ENCODE assay signal across 1 cellular context in the genomic region with DNA sequence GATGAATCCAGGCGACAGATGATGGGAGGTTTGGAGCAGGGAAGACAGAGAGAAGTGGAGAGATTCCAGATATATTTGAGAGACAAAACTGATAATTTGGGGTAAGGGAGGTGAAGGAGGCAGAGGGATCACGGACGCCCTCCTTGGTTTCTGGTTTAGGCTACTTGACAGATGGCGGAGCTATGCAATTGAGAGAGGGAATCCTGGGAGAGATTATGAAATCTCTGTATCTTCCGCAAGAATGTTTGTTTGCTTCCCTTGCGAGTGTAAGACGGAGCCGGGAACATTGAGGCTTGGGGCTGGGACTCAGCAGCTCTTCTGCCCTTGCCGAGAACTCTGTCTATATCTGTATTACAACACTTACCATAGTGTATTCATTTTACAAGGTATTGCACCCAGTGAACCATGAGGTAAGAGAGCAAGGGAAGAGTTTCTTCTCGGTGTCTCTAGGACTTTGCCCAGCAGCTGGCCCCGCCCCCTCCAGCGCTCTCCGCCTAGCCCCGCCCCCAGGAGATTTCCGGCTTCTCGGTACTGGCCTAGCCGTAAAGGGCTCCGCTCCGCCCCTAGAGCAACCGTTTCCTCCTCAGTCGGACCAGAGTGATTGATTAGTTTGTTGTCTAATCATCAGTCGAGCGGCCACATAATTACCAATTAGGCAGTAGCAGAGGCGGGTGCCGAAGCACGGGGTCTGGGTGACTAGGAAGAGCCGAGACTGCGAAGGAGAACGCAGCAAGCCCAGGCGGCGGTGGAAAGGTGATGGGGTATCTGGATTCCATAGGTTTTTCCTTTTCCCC.
TF ChIP-seq lines count a peak whose summit lies in the region.

A gene with protein sequence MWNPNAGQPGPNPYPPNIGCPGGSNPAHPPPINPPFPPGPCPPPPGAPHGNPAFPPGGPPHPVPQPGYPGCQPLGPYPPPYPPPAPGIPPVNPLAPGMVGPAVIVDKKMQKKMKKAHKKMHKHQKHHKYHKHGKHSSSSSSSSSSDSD (plus strand): TSS at position 695 of the 794 bp plus-strand sequence. CDS start 981 bp downstream, outside the sequence.

TF ChIP-seq in K562, 482 proteins besides CTCF, POLR2A, EP300 and RAD21 (continued from another document and continues in another):
- TF ChIP-seq, protein P1, sequence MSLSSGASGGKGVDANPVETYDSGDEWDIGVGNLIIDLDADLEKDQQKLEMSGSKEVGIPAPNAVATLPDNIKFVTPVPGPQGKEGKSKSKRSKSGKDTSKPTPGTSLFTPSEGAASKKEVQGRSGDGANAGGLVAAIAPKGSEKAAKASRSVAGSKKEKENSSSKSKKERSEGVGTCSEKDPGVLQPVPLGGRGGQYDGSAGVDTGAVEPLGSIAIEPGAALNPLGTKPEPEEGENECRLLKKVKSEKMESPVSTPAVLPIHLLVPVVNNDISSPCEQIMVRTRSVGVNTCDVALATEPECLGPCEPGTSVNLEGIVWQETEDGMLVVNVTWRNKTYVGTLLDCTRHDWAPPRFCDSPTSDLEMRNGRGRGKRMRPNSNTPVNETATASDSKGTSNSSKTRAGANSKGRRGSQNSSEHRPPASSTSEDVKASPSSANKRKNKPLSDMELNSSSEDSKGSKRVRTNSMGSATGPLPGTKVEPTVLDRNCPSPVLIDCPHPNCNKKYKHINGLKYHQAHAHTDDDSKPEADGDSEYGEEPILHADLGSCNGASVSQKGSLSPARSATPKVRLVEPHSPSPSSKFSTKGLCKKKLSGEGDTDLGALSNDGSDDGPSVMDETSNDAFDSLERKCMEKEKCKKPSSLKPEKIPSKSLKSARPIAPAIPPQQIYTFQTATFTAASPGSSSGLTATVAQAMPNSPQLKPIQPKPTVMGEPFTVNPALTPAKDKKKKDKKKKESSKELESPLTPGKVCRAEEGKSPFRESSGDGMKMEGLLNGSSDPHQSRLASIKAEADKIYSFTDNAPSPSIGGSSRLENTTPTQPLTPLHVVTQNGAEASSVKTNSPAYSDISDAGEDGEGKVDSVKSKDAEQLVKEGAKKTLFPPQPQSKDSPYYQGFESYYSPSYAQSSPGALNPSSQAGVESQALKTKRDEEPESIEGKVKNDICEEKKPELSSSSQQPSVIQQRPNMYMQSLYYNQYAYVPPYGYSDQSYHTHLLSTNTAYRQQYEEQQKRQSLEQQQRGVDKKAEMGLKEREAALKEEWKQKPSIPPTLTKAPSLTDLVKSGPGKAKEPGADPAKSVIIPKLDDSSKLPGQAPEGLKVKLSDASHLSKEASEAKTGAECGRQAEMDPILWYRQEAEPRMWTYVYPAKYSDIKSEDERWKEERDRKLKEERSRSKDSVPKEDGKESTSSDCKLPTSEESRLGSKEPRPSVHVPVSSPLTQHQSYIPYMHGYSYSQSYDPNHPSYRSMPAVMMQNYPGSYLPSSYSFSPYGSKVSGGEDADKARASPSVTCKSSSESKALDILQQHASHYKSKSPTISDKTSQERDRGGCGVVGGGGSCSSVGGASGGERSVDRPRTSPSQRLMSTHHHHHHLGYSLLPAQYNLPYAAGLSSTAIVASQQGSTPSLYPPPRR (CRISPR knock-in tag; IDR thresholded peaks at IDR 0.05; ENCODE audit: borderline replicate concordance) = no peak
- TF ChIP-seq DACH1 (IDR thresholded peaks at IDR 0.05; ENCODE audit: partially characterized antibody) = no peak
- TF ChIP-seq, protein P2, sequence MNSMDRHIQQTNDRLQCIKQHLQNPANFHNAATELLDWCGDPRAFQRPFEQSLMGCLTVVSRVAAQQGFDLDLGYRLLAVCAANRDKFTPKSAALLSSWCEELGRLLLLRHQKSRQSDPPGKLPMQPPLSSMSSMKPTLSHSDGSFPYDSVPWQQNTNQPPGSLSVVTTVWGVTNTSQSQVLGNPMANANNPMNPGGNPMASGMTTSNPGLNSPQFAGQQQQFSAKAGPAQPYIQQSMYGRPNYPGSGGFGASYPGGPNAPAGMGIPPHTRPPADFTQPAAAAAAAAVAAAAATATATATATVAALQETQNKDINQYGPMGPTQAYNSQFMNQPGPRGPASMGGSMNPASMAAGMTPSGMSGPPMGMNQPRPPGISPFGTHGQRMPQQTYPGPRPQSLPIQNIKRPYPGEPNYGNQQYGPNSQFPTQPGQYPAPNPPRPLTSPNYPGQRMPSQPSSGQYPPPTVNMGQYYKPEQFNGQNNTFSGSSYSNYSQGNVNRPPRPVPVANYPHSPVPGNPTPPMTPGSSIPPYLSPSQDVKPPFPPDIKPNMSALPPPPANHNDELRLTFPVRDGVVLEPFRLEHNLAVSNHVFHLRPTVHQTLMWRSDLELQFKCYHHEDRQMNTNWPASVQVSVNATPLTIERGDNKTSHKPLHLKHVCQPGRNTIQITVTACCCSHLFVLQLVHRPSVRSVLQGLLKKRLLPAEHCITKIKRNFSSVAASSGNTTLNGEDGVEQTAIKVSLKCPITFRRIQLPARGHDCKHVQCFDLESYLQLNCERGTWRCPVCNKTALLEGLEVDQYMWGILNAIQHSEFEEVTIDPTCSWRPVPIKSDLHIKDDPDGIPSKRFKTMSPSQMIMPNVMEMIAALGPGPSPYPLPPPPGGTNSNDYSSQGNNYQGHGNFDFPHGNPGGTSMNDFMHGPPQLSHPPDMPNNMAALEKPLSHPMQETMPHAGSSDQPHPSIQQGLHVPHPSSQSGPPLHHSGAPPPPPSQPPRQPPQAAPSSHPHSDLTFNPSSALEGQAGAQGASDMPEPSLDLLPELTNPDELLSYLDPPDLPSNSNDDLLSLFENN (IDR thresholded peaks at IDR 0.05; ENCODE audit: low read depth in 2 of 2, low read length in 2 of 2) = no peak
- TF ChIP-seq RCOR1 (IDR thresholded peaks at IDR 0.05; ENCODE audit: borderline replicate concordance in 1 of 2, low read depth in 2 of 2, low read length in 2 of 2) = 0 out of 4 replicates have a peak, but pooled peaks of 1 of the 2 experiments have one; percentile 11
- TF ChIP-seq ZNF77 (CRISPR knock-in tag; IDR thresholded peaks at IDR 0.05) = no peak
- TF ChIP-seq PHB (CRISPR knock-in tag; IDR thresholded peaks at IDR 0.05) = no peak
- TF ChIP-seq, protein P3, sequence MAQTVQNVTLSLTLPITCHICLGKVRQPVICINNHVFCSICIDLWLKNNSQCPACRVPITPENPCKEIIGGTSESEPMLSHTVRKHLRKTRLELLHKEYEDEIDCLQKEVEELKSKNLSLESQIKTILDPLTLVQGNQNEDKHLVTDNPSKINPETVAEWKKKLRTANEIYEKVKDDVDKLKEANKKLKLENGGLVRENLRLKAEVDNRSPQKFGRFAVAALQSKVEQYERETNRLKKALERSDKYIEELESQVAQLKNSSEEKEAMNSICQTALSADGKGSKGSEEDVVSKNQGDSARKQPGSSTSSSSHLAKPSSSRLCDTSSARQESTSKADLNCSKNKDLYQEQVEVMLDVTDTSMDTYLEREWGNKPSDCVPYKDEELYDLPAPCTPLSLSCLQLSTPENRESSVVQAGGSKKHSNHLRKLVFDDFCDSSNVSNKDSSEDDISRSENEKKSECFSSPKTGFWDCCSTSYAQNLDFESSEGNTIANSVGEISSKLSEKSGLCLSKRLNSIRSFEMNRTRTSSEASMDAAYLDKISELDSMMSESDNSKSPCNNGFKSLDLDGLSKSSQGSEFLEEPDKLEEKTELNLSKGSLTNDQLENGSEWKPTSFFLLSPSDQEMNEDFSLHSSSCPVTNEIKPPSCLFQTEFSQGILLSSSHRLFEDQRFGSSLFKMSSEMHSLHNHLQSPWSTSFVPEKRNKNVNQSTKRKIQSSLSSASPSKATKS (CRISPR knock-in tag; IDR thresholded peaks at IDR 0.05) = no peak
- no peak; a peak in 1 of 4 replicates for TF ChIP-seq SRF (CRISPR knock-in tag; IDR thresholded peaks at IDR 0.05)
- TF ChIP-seq NONO (IDR thresholded peaks at IDR 0.05; ENCODE audit: low read depth in 2 of 2, low read length in 1 of 2) = no peak
- TF ChIP-seq SMAD1 (IDR thresholded peaks at IDR 0.05; ENCODE audit: low read depth, low read length, partially characterized antibody) = no peak
- TF ChIP-seq POLR2AphosphoS2 (IDR thresholded peaks at IDR 0.05; ENCODE audit: low read length) = 0 out of 2 replicates have a peak, but pooled peaks have one; percentile 33
- no peak for TF ChIP-seq ZNF830 (CRISPR knock-in tag; IDR thresholded peaks at IDR 0.05)
- TF ChIP-seq ZNF133 (CRISPR knock-in tag; IDR thresholded peaks at IDR 0.05) = no peak
- TF ChIP-seq ZBED1 (IDR thresholded peaks at IDR 0.05) = no peak
- TF ChIP-seq CEBPG (CRISPR knock-in tag; IDR thresholded peaks at IDR 0.05) = peak; percentile 85
- TF ChIP-seq CEBPG (tag; conservative IDR thresholded peaks at IDR 0.05 in 1 of 2, IDR thresholded peaks at IDR 0.05 in 1 of 2) = peak; percentile 94 to 98
- TF ChIP-seq, protein P4, sequence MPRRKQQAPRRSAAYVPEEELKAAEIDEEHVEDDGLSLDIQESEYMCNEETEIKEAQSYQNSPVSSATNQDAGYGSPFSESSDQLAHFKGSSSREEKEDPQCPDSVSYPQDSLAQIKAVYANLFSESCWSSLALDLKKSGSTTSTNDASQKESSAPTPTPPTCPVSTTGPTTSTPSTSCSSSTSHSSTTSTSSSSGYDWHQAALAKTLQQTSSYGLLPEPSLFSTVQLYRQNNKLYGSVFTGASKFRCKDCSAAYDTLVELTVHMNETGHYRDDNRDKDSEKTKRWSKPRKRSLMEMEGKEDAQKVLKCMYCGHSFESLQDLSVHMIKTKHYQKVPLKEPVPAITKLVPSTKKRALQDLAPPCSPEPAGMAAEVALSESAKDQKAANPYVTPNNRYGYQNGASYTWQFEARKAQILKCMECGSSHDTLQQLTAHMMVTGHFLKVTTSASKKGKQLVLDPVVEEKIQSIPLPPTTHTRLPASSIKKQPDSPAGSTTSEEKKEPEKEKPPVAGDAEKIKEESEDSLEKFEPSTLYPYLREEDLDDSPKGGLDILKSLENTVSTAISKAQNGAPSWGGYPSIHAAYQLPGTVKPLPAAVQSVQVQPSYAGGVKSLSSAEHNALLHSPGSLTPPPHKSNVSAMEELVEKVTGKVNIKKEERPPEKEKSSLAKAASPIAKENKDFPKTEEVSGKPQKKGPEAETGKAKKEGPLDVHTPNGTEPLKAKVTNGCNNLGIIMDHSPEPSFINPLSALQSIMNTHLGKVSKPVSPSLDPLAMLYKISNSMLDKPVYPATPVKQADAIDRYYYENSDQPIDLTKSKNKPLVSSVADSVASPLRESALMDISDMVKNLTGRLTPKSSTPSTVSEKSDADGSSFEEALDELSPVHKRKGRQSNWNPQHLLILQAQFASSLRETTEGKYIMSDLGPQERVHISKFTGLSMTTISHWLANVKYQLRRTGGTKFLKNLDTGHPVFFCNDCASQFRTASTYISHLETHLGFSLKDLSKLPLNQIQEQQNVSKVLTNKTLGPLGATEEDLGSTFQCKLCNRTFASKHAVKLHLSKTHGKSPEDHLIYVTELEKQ (CRISPR knock-in tag; IDR thresholded peaks at IDR 0.05) = no peak
- TF ChIP-seq ZBTB1 (CRISPR knock-in tag; IDR thresholded peaks at IDR 0.05; ENCODE audit: borderline replicate concordance, low read depth) = no peak
- peak; percentile 83 for TF ChIP-seq SMAD4 (CRISPR knock-in tag; conservative IDR thresholded peaks at IDR 0.05)
- TF ChIP-seq, protein P5, sequence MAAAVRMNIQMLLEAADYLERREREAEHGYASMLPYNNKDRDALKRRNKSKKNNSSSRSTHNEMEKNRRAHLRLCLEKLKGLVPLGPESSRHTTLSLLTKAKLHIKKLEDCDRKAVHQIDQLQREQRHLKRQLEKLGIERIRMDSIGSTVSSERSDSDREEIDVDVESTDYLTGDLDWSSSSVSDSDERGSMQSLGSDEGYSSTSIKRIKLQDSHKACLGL (CRISPR knock-in tag; IDR thresholded peaks at IDR 0.05; ENCODE audit: borderline replicate concordance, poor library complexity, severe bottlenecking) = no peak
- TF ChIP-seq SPI1 (IDR thresholded peaks at IDR 0.05; ENCODE audit: borderline replicate concordance, low read depth, low read length) = 0 out of 2 replicates have a peak, but pooled peaks have one; percentile 3
- TF ChIP-seq, protein P6, sequence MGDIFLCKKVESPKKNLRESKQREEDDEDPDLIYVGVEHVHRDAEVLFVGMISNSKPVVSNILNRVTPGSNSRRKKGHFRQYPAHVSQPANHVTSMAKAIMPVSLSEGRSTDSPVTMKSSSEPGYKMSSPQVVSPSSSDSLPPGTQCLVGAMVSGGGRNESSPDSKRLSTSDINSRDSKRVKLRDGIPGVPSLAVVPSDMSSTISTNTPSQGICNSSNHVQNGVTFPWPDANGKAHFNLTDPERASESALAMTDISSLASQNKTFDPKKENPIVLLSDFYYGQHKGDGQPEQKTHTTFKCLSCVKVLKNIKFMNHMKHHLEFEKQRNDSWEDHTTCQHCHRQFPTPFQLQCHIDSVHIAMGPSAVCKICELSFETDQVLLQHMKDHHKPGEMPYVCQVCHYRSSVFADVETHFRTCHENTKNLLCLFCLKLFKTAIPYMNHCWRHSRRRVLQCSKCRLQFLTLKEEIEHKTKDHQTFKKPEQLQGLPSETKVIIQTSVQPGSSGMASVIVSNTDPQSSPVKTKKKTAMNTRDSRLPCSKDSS (IDR thresholded peaks at IDR 0.05; ENCODE audit: low read depth, partially characterized antibody) = no peak
- TF ChIP-seq, protein P7, sequence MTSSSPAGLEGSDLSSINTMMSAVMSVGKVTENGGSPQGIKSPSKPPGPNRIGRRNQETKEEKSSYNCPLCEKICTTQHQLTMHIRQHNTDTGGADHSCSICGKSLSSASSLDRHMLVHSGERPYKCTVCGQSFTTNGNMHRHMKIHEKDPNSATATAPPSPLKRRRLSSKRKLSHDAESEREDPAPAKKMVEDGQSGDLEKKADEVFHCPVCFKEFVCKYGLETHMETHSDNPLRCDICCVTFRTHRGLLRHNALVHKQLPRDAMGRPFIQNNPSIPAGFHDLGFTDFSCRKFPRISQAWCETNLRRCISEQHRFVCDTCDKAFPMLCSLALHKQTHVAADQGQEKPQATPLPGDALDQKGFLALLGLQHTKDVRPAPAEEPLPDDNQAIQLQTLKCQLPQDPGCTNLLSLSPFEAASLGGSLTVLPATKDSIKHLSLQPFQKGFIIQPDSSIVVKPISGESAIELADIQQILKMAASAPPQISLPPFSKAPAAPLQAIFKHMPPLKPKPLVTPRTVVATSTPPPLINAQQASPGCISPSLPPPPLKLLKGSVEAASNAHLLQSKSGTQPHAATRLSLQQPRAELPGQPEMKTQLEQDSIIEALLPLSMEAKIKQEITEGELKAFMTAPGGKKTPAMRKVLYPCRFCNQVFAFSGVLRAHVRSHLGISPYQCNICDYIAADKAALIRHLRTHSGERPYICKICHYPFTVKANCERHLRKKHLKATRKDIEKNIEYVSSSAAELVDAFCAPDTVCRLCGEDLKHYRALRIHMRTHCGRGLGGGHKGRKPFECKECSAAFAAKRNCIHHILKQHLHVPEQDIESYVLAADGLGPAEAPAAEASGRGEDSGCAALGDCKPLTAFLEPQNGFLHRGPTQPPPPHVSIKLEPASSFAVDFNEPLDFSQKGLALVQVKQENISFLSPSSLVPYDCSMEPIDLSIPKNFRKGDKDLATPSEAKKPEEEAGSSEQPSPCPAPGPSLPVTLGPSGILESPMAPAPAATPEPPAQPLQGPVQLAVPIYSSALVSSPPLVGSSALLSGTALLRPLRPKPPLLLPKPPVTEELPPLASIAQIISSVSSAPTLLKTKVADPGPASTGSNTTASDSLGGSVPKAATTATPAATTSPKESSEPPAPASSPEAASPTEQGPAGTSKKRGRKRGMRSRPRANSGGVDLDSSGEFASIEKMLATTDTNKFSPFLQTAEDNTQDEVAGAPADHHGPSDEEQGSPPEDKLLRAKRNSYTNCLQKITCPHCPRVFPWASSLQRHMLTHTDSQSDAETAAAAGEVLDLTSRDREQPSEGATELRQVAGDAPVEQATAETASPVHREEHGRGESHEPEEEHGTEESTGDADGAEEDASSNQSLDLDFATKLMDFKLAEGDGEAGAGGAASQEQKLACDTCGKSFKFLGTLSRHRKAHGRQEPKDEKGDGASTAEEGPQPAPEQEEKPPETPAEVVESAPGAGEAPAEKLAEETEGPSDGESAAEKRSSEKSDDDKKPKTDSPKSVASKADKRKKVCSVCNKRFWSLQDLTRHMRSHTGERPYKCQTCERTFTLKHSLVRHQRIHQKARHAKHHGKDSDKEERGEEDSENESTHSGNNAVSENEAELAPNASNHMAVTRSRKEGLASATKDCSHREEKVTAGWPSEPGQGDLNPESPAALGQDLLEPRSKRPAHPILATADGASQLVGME (CRISPR knock-in tag; IDR thresholded peaks at IDR 0.05) = no peak
- TF ChIP-seq RB1 (IDR thresholded peaks at IDR 0.05; ENCODE audit: low read depth) = no peak
- peak; percentile 74; the same call in 1 of the 2 replicates for TF ChIP-seq MIER1 (IDR thresholded peaks at IDR 0.05; ENCODE audit: low read depth)
